In genomic region chrX:153334654-153335295, GRCh38 we compare ENCODE assay signal across 8 cellular contexts. TPM values are rescaled to one million over a fixed set of nuclear protein-coding genes. Genes with fewer than 3 reads are reported as not detected.
DNase-seq lines count a peak whose midpoint lies in the region; ATAC-seq, FAIRE-seq and TF ChIP-seq lines count a peak whose summit lies in the region.

No MANE protein-coding gene starts in this region.

- H3K36me3 ChIP-seq in Caco-2 (ENCODE audit: control insufficient read depth, insufficient read depth, low read length) = no peaks in the 10 kb centered on the region
- H3K36me3 ChIP-seq in OCI-LY7 (ENCODE audit: insufficient read depth, low read length) = peaks cover 29% of the 10 kb centered on the region
- no peaks in the 10 kb centered on the region for H3K36me3 ChIP-seq in endothelial cell of umbilical vein (ENCODE audit: control insufficient read depth in 2 of 2, extremely low read depth in 1 of 2, insufficient read depth in 2 of 2, low read length in 2 of 2)
- H3K36me3 ChIP-seq in ovary = no peaks in the 10 kb centered on the region

- H3K9ac ChIP-seq in endothelial cell of umbilical vein (replicated peaks; ENCODE audit: extremely low read depth, insufficient read depth, low read length) = peak overlapping the region; percentile 69

- H3K27ac ChIP-seq in OCI-LY7 (ENCODE audit: low read depth, low read length, poor library complexity, severe bottlenecking) = no peak overlapping the region
- H3K27ac ChIP-seq in endothelial cell of umbilical vein (ENCODE audit: insufficient read depth, low read depth, low read length) = peak overlapping the region; percentile 19
- peak overlapping the region; percentile 53 to 68 for H3K27ac ChIP-seq in ovary

- no peaks in the 10 kb centered on the region for H3K27me3 ChIP-seq in Caco-2 (replicated peaks; ENCODE audit: control insufficient read depth, insufficient read depth, low read length)
- H3K27me3 ChIP-seq in endothelial cell of umbilical vein (ENCODE audit: control insufficient read depth in 2 of 2, insufficient read depth in 2 of 2, low read length in 2 of 2) = peaks cover 0 to 5% of the 10 kb centered on the region in 2 experiments
- no peaks in the 10 kb centered on the region for H3K27me3 ChIP-seq in ovary

- H3K36me3 Mint-ChIP-seq in Caco-2 (ENCODE audit: insufficient read depth, unreplicated experiment) = no peaks in the 10 kb centered on the region

- H3K79me2 ChIP-seq in OCI-LY7 (ENCODE audit: insufficient read depth, low read depth, low read length) (no peaks in the 10 kb centered on the region), endothelial cell of umbilical vein (ENCODE audit: control insufficient read depth, insufficient read depth, low read length) (peaks cover 12% of the 10 kb centered on the region)

- ATAC-seq in GM21717 (IDR thresholded peaks at IDR 0.05; ENCODE audit: unreplicated experiment) = no peak
- ATAC-seq in GM19463 (IDR thresholded peaks at IDR 0.05; ENCODE audit: unreplicated experiment) = no peak

- H3K4me2 ChIP-seq in OCI-LY7 (ENCODE audit: low read length) = peak overlapping the region; percentile 70
- H3K4me2 ChIP-seq in endothelial cell of umbilical vein (ENCODE audit: insufficient read depth, low read length) = peak overlapping the region; percentile 64

- intact Hi-C loops in Caco-2 (cut with micrococcal nuclease; ENCODE audit: unreplicated experiment) = no loop called here
- intact Hi-C loops in OCI-LY7 (cut with micrococcal nuclease; ENCODE audit: unreplicated experiment) = no loop called here
- intact Hi-C loops in endothelial cell of umbilical vein (cut with micrococcal nuclease) = no loop called here
- intact Hi-C loops in ovary (cut with DNase I) = no loop called here

- dilution Hi-C loops in endothelial cell of umbilical vein (cut with MboI; ENCODE audit: extremely low pct_ligation_motif_present, low sequenced_read_pairs) = no loop called here

- H3K4me3 ChIP-seq in Caco-2 (ENCODE audit: low read depth, low read length) (peak overlapping the region; percentile 87), OCI-LY7 (ENCODE audit: low read depth, low read length, poor library complexity, severe bottlenecking) (peak overlapping the region; percentile 84), endothelial cell of umbilical vein (replicated peaks in 1 of 3; ENCODE audit: insufficient read depth in 1 of 3, low read depth in 1 of 3, low read length in 3 of 3) (peak overlapping the region; percentile 26 to 89 (median 51)), ovary (peak overlapping the region; percentile 71)

- no peak overlapping the region for H3K27ac Mint-ChIP-seq in Caco-2 (ENCODE audit: unreplicated experiment)

- FAIRE-seq in endothelial cell of umbilical vein (lab: Jason Lieb, UNC) = no peak

- H4K20me1 ChIP-seq in OCI-LY7 (ENCODE audit: insufficient read depth, low read length) (no peaks in the 10 kb centered on the region; the same call in 1 of the 2 replicates), endothelial cell of umbilical vein (replicated peaks; ENCODE audit: control insufficient read depth, extremely low read depth, insufficient read depth, low read length) (no peaks in the 10 kb centered on the region)

- peaks cover 4% of the 10 kb centered on the region for H3K27me3 Mint-ChIP-seq in Caco-2 (ENCODE audit: insufficient read depth, unreplicated experiment)

- 34 to 43% (median 38%) methylated on average over 15 to 16 of the region's 16 CpGs for WGBS in ovary, 3 donors

- H3K9me1 ChIP-seq in endothelial cell of umbilical vein (replicated peaks; ENCODE audit: control insufficient read depth, extremely low read depth, insufficient read depth, low read length) = no peaks in the 10 kb centered on the region

- no peaks in the 10 kb centered on the region; the same call in 1 of the 2 replicates for H3K9me2 ChIP-seq in OCI-LY7 (ENCODE audit: insufficient read depth, low read length)

- no peak for TF ChIP-seq EP300 in ovary (IDR thresholded peaks at IDR 0.05)

- POLR2A ChIA-PET in Caco-2 (lab: Charles Lee) (no interaction called here), OCI-LY7 (lab: Charles Lee) (interaction anchor here (1.7 kb wide), 1 partner anchor 41 kb away, joined by 6 read pairs; no protein-coding TSS in a partner anchor), endothelial cell of umbilical vein (lab: Charles Lee) (interaction anchor here (0.6 kb wide), 1 partner anchor 15 kb away, joined by 5 read pairs; no protein-coding TSS in a partner anchor)

- H3K9me3 Mint-ChIP-seq in Caco-2 (ENCODE audit: unreplicated experiment) = no peaks in the 10 kb centered on the region

- no peak for TF ChIP-seq POLR2A in endothelial cell of umbilical vein (IDR thresholded peaks at IDR 0.05; ENCODE audit: low read depth, low read length)
- no peak for TF ChIP-seq POLR2A in ovary (IDR thresholded peaks at IDR 0.05)

- DNase-seq in Caco-2 (no peak), OCI-LY7 (ENCODE audit: low spot score) (no peak), endothelial cell of umbilical vein (ENCODE audit: low read depth, low spot score) (no peak), ovary (peak in 2 of 5 donors; percentile 24 to 54), DMS79 treated with DMSO at 0.1 percent for 48 hours (lab: John Stamatoyannopoulos, UW) (no peak), C1 segment of cervical spinal cord (lab: John Stamatoyannopoulos, UW) (no peak)

- H3K4me1 Mint-ChIP-seq in Caco-2 (ENCODE audit: low read depth, unreplicated experiment) = no peaks in the 10 kb centered on the region

- H3K4me1 ChIP-seq in Caco-2 (no peaks in the 10 kb centered on the region), OCI-LY7 (ENCODE audit: insufficient read depth, low read length, poor library complexity, severe bottlenecking) (peaks cover 40% of the 10 kb centered on the region), endothelial cell of umbilical vein (ENCODE audit: control insufficient read depth, extremely low read depth, insufficient read depth, low read length) (no peaks in the 10 kb centered on the region), ovary (ENCODE audit: insufficient read depth) (peaks cover 3% of the 10 kb centered on the region)

- TF ChIP-seq CTCF in Caco-2 (IDR thresholded peaks at IDR 0.05; ENCODE audit: insufficient read depth in 1 of 2, low read depth in 1 of 2, low read length in 1 of 2, severe bottlenecking in 1 of 2, unreplicated experiment in 1 of 2) (no peak), OCI-LY7 (conservative IDR thresholded peaks at IDR 0.05; ENCODE audit: low read length) (no peak), endothelial cell of umbilical vein (IDR thresholded peaks at IDR 0.05; ENCODE audit: extremely low read depth in 1 of 2, insufficient read depth in 1 of 2, low read depth in 1 of 2, low read length in 2 of 2) (no peak), ovary (IDR thresholded peaks at IDR 0.05) (no peak)

- H3K9me3 ChIP-seq in Caco-2 (no peaks in the 10 kb centered on the region), OCI-LY7 (ENCODE audit: low read length) (no peaks in the 10 kb centered on the region), endothelial cell of umbilical vein (replicated peaks; ENCODE audit: control insufficient read depth, insufficient read depth, low read length) (no peaks in the 10 kb centered on the region), ovary (no peaks in the 10 kb centered on the region)

- no TSS peak for BruUV-seq in Caco-2 (replicated peaks; lab: Mats Ljungman, UMichigan)
- no TSS peak for BruUV-seq in OCI-LY7 (replicated peaks; lab: Mats Ljungman, UMichigan)
- BruUV-seq in endothelial cell of umbilical vein (replicated peaks; lab: Mats Ljungman, UMichigan) = no TSS peak

- peak overlapping the region; percentile 75 for H3K4me3 Mint-ChIP-seq in Caco-2 (ENCODE audit: unreplicated experiment)

- H2AFZ ChIP-seq in OCI-LY7 (ENCODE audit: low read length) (no peak overlapping the region), endothelial cell of umbilical vein (ENCODE audit: low read depth, low read length) (peak overlapping the region; percentile 61)

- CTCF ChIA-PET in Caco-2 (lab: Charles Lee) = interaction anchor here (0.6 kb wide), 1 partner anchor 17 kb away, joined by 3 read pairs; no protein-coding TSS in a partner anchor
- CTCF ChIA-PET in OCI-LY7 (lab: Charles Lee; ENCODE audit: unreplicated experiment) = no interaction called here
- CTCF ChIA-PET in endothelial cell of umbilical vein (lab: Charles Lee) = interaction anchor here (0.7 kb wide), 1 partner anchor 11 kb away, joined by 3 read pairs; no protein-coding TSS in a partner anchor

TF ChIP-seq in endothelial cell of umbilical vein, 7 proteins besides CTCF, POLR2A, EP300 and RAD21 (continues in another document):
- no peak for TF ChIP-seq FOS (IDR thresholded peaks at IDR 0.05; ENCODE audit: borderline replicate concordance, insufficient read depth, low read length)
- TF ChIP-seq MAX (IDR thresholded peaks at IDR 0.05; ENCODE audit: insufficient read depth, insufficient read length) = no peak
- no peak for TF ChIP-seq GATA2 (IDR thresholded peaks at IDR 0.05; ENCODE audit: insufficient read depth, insufficient read length, low read depth, low read length)

RNA-seq across cellular contexts. Expression of gene ZNF275, which starts 0.8 kb away (rescaled TPM):
- 5.2 and 5.6 TPM in 2 replicates for total RNA-seq in Caco-2 (2022)
- 17.9 and 19.6 TPM in 2 replicates for total RNA-seq in OCI-LY7 (2014; rRNA removed; shearing (Covaris generic))
- 20.2 and 34.6 TPM in 2 replicates for total RNA-seq in OCI-LY7 (2022)
- 8.5 and 11.0 TPM in 2 replicates for total RNA-seq in endothelial cell of umbilical vein
- polyA plus RNA-seq in endothelial cell of umbilical vein = 9.7 and 10.3 TPM in 2 replicates
- 6.1 TPM in 2 replicates for polyA plus RNA-seq in endothelial cell of umbilical vein (2011; cell fraction: cytosol; rRNA removed)
- 15.9 and 16.5 TPM in 2 replicates for polyA plus RNA-seq in endothelial cell of umbilical vein (2011; cell fraction: nucleus; rRNA removed)
- 6.4 and 8.3 TPM in 2 replicates for polyA plus RNA-seq in endothelial cell of umbilical vein (2012)
- 15.1 and 16.6 TPM in 2 replicates for polyA minus RNA-seq in endothelial cell of umbilical vein
- polyA minus RNA-seq in endothelial cell of umbilical vein (2011; cell fraction: cytosol; rRNA and poly(A)+ RNA removed) = 3.9 TPM
- 8.3 and 10.0 TPM in 2 replicates for polyA minus RNA-seq in endothelial cell of umbilical vein (2011; cell fraction: nucleus; rRNA and poly(A)+ RNA removed)
- 10 to 100 TPM; 27.5 to 75.9 (median 50.1) TPM for total RNA-seq in ovary
- polyA plus RNA-seq in ovary = 10 to 100 TPM; 42.7 to 49.6 TPM

RNA-seq across cellular contexts. Expression of gene PNMA6F, which starts 13.2 kb away (rescaled TPM):
- total RNA-seq in Caco-2 (2022) = not detected in 2 replicates
- total RNA-seq in OCI-LY7 (2014; rRNA removed; shearing (Covaris generic)) = not detected in 2 replicates
- not detected in 2 replicates for total RNA-seq in OCI-LY7 (2022)
- not detected in 2 replicates for total RNA-seq in endothelial cell of umbilical vein
- not detected in 2 replicates for polyA plus RNA-seq in endothelial cell of umbilical vein
- polyA plus RNA-seq in endothelial cell of umbilical vein (2011; cell fraction: cytosol; rRNA removed) = not detected in 2 replicates
- not detected in 2 replicates for polyA plus RNA-seq in endothelial cell of umbilical vein (2011; cell fraction: nucleus; rRNA removed)
- polyA plus RNA-seq in endothelial cell of umbilical vein (2012) = not detected in 2 replicates
- not detected in 2 replicates for polyA minus RNA-seq in endothelial cell of umbilical vein
- not detected for polyA minus RNA-seq in endothelial cell of umbilical vein (2011; cell fraction: cytosol; rRNA and poly(A)+ RNA removed)
- polyA minus RNA-seq in endothelial cell of umbilical vein (2011; cell fraction: nucleus; rRNA and poly(A)+ RNA removed) = not detected in 2 replicates
- not detected for total RNA-seq in ovary
- under 1 TPM in 1 of 2 donors, not detected in 1; 0.04 TPM for polyA plus RNA-seq in ovary
